Comparison of ENCODE assay signal across 8 cellular contexts in genomic region chr17:82449883-82450356, GRCh38. TPM values are rescaled to one million over a fixed set of nuclear protein-coding genes. Genes with fewer than 3 reads are reported as not detected.
DNase-seq lines count a peak whose midpoint lies in the region; ATAC-seq and TF ChIP-seq lines count a peak whose summit lies in the region.

No MANE protein-coding gene starts in this region.

- peaks cover 26% of the 10 kb centered on the region for H3K4me1 ChIP-seq in CD8-positive, alpha-beta T cell (ENCODE audit: insufficient read depth, low read length)
- peaks cover 26% of the 10 kb centered on the region for H3K4me1 ChIP-seq in Karpas-422 (ENCODE audit: low read length)
- no peaks in the 10 kb centered on the region for H3K4me1 ChIP-seq in iPS-18a (ENCODE audit: control insufficient read depth, low read depth, low read length)

- ATAC-seq in CD8-positive, alpha-beta T cell = peak; percentile 3

- H3K27me3 Mint-ChIP-seq in CD8-positive, alpha-beta T cell (ENCODE audit: low read depth) = no peaks in the 10 kb centered on the region
- H3K27me3 Mint-ChIP-seq in activated naive CD4-positive, alpha-beta T cell treated with anti-CD3 and anti-CD28 coated beads, Interleukin-2, amount 10 ng/mL, durations not matched to agents 7 days and 5 days = no peaks in the 10 kb centered on the region

- no peaks in the 10 kb centered on the region for H3K27me3 ChIP-seq in CD8-positive, alpha-beta T cell (ENCODE audit: insufficient read depth, low read length)
- H3K27me3 ChIP-seq in Karpas-422 (ENCODE audit: low read length) (no peaks in the 10 kb centered on the region), iPS-18a (ENCODE audit: control insufficient read depth, insufficient read depth, low read length) (no peaks in the 10 kb centered on the region)

- H3K4me2 ChIP-seq in Karpas-422 (ENCODE audit: low read depth, low read length, poor library complexity, severe bottlenecking) = peak overlapping the region; percentile 81

- peak in 6 of 7 experiments; percentile 11 to 55 (median 34) for DNase-seq in CD8-positive, alpha-beta T cell
- no peak for DNase-seq in Karpas-422
- peak; percentile 38 for DNase-seq in activated naive CD4-positive, alpha-beta T cell treated with anti-CD3 and anti-CD28 coated beads, Interleukin-2, amount 10 ng/mL, durations not matched to agents 7 days and 5 days
- DNase-seq in stimulated activated CD4-positive, alpha-beta T cell treated with anti-CD3 and anti-CD28 coated beads, Interleukin-4, amount 100 ng/mL, for 1 hour = peak; percentile 51
- DNase-seq in T1000 (lab: John Stamatoyannopoulos, UW) = no peak
- no peak for DNase-seq in NCI-H526 (lab: John Stamatoyannopoulos, UW)
- no peak for DNase-seq in NOMO-1 treated with DMSO at 0.1 percent for 48 hours (lab: John Stamatoyannopoulos, UW; ENCODE audit: unreplicated experiment)

- peak overlapping the region; percentile 57 for H3K4me3 ChIP-seq in CD8-positive, alpha-beta T cell (ENCODE audit: low read depth, low read length)
- H3K4me3 ChIP-seq in Karpas-422 (ENCODE audit: low read length) = peak overlapping the region; percentile 98
- peak overlapping the region; percentile 73 for H3K4me3 ChIP-seq in iPS-18a (ENCODE audit: low read length)

- POLR2A ChIA-PET in CD8-positive, alpha-beta T cell (lab: Charles Lee) = interaction anchor here (0.6 to 1.9 kb wide), 4 partner anchors 8 to 71 kb away, joined by 3 to 11 read pairs (median 4); partner anchors contain the start of genes FOXK2 and NARF

- H3K36me3 ChIP-seq in CD8-positive, alpha-beta T cell (ENCODE audit: insufficient read depth, low read length) = peaks cover 15% of the 10 kb centered on the region
- peaks cover 5% of the 10 kb centered on the region; the same call in 1 of the 2 replicates for H3K36me3 ChIP-seq in Karpas-422 (ENCODE audit: insufficient read depth, low read length)
- H3K36me3 ChIP-seq in iPS-18a (ENCODE audit: control insufficient read depth, low read depth, low read length) = peaks cover 4% of the 10 kb centered on the region

- no peaks in the 10 kb centered on the region for H3K9me3 ChIP-seq in CD8-positive, alpha-beta T cell (ENCODE audit: low read length)
- H3K9me3 ChIP-seq in Karpas-422 (ENCODE audit: low read length) (0 out of 2 replicates have a peak, but pooled peaks cover 2% of the 10 kb centered on the region), iPS-18a (ENCODE audit: control insufficient read depth, low read depth, low read length) (no peaks in the 10 kb centered on the region)

- H3K4me1 Mint-ChIP-seq in CD8-positive, alpha-beta T cell (ENCODE audit: low read depth) = peaks cover 40% of the 10 kb centered on the region
- H3K4me1 Mint-ChIP-seq in activated naive CD4-positive, alpha-beta T cell treated with anti-CD3 and anti-CD28 coated beads, Interleukin-2, amount 10 ng/mL, durations not matched to agents 7 days and 5 days = peaks cover 46% of the 10 kb centered on the region

- H3K9me2 ChIP-seq in Karpas-422 (replicated peaks; ENCODE audit: insufficient read depth, low read length) = no peaks in the 10 kb centered on the region

- H3K4me3 Mint-ChIP-seq in CD8-positive, alpha-beta T cell = peak overlapping the region; percentile 90
- H3K4me3 Mint-ChIP-seq in activated naive CD4-positive, alpha-beta T cell treated with anti-CD3 and anti-CD28 coated beads, Interleukin-2, amount 10 ng/mL, durations not matched to agents 7 days and 5 days = peak overlapping the region; percentile 96

- H3K27ac Mint-ChIP-seq in CD8-positive, alpha-beta T cell = peak overlapping the region; percentile 95
- H3K27ac Mint-ChIP-seq in activated naive CD4-positive, alpha-beta T cell treated with anti-CD3 and anti-CD28 coated beads, Interleukin-2, amount 10 ng/mL, durations not matched to agents 7 days and 5 days = peak overlapping the region; percentile 98

- no peak for TF ChIP-seq CTCF in CD8-positive, alpha-beta T cell (IDR thresholded peaks at IDR 0.05)

- peak overlapping the region; percentile 87 for H3K27ac ChIP-seq in CD8-positive, alpha-beta T cell (ENCODE audit: low read depth, low read length)
- H3K27ac ChIP-seq in Karpas-422 (ENCODE audit: low read length) (peak overlapping the region; percentile 97), iPS-18a (ENCODE audit: low read length) (no peak overlapping the region)

- no peaks in the 10 kb centered on the region for H3K9me3 Mint-ChIP-seq in CD8-positive, alpha-beta T cell
- H3K9me3 Mint-ChIP-seq in activated naive CD4-positive, alpha-beta T cell treated with anti-CD3 and anti-CD28 coated beads, Interleukin-2, amount 10 ng/mL, durations not matched to agents 7 days and 5 days = peaks cover 4% of the 10 kb centered on the region

- H3K9ac ChIP-seq in Karpas-422 (ENCODE audit: low read length) (peak overlapping the region; percentile 98), iPS-18a (ENCODE audit: low read length) (peak overlapping the region; percentile 73)

- no peak overlapping the region for H2AFZ ChIP-seq in Karpas-422 (ENCODE audit: low read length)

- peaks cover 12% of the 10 kb centered on the region; the same call in 1 of the 2 replicates for H4K20me1 ChIP-seq in Karpas-422 (ENCODE audit: insufficient read depth, low read depth, low read length)

- intact Hi-C loops in CD8-positive, alpha-beta T cell (cut with DNase I, micrococcal nuclease) = loop anchor here (1.0 to 10.0 kb wide), 10 partner anchors 8 to 535 kb away; partner anchors contain the start of genes FOXK2 (in 2 of the 2), HEXD (in 2 of the 2), NARF (in 2 of the 2) and OGFOD3 (in 2 of the 2)

- CTCF ChIA-PET in CD8-positive, alpha-beta T cell (lab: Charles Lee) = no interaction called here
- CTCF ChIA-PET in activated naive CD4-positive, alpha-beta T cell treated with anti-CD3 and anti-CD28 coated beads, Interleukin-2, amount 10 ng/mL, durations not matched to agents 7 days and 5 days (lab: Charles Lee) = no interaction called here

- H3K79me2 ChIP-seq in Karpas-422 (ENCODE audit: low read length) = peaks cover 24% of the 10 kb centered on the region

- peaks cover 28% of the 10 kb centered on the region for H3K36me3 Mint-ChIP-seq in CD8-positive, alpha-beta T cell
- peaks cover 45% of the 10 kb centered on the region for H3K36me3 Mint-ChIP-seq in activated naive CD4-positive, alpha-beta T cell treated with anti-CD3 and anti-CD28 coated beads, Interleukin-2, amount 10 ng/mL, durations not matched to agents 7 days and 5 days

RNA-seq across cellular contexts. Expression of gene CYBC1, which starts 0.6 kb away (rescaled TPM):
- total RNA-seq in CD8-positive, alpha-beta T cell = 10 to 100 TPM; 52.9 to 63.9 TPM
- total RNA-seq in Karpas-422 (2014; rRNA removed; shearing (Covaris generic); ENCODE audit: low replicate concordance) = 92.4 and 147 TPM in 2 replicates

RNA-seq across cellular contexts. Expression of gene NARF, which starts 8.6 kb away (rescaled TPM):
- total RNA-seq in CD8-positive, alpha-beta T cell = 10 to 100 TPM; 60.0 to 60.1 TPM
- total RNA-seq in Karpas-422 (2014; rRNA removed; shearing (Covaris generic); ENCODE audit: low replicate concordance) = 43.3 and 53.5 TPM in 2 replicates

RNA-seq across cellular contexts. Expression of gene OGFOD3, which starts 31.5 kb away (rescaled TPM):
- total RNA-seq in CD8-positive, alpha-beta T cell = 10 to 100 TPM; 11.4 to 14.1 TPM
- 14.8 and 17.9 TPM in 2 replicates for total RNA-seq in Karpas-422 (2014; rRNA removed; shearing (Covaris generic); ENCODE audit: low replicate concordance)

RNA-seq across cellular contexts. Expression of gene HEXD, which starts 31.8 kb away (rescaled TPM):
- total RNA-seq in CD8-positive, alpha-beta T cell = 10 to 100 TPM; 24.6 to 25.0 TPM
- 21.7 and 55.7 TPM in 2 replicates for total RNA-seq in Karpas-422 (2014; rRNA removed; shearing (Covaris generic); ENCODE audit: low replicate concordance)

Comparison
In these comparisons a context has a peak if more than half of its experiments do, and no peak if none do; other contexts are left out.
1. DNase-seq: peak in CD8-positive, alpha-beta T cell (6 of 7), activated naive CD4-positive, alpha-beta T cell treated with anti-CD3 and anti-CD28 coated beads, Interleukin-2, amount 10 ng/mL, durations not matched to agents 7 days and 5 days (single experiment) and stimulated activated CD4-positive, alpha-beta T cell treated with anti-CD3 and anti-CD28 coated beads, Interleukin-4, amount 100 ng/mL, for 1 hour (single experiment); none in Karpas-422 (single experiment), T1000 (single experiment), NCI-H526 (0 of 2) and NOMO-1 treated with DMSO at 0.1 percent for 48 hours (single experiment).
2. Peak in every context shown above with its lines, with median percentiles within 50 percentile points of each other: H3K4me3 ChIP-seq.